ENCODE assay signal across 6 cellular contexts in genomic region chr1:145471365-145471764, GRCh38. TPM values are rescaled to one million over a fixed set of nuclear protein-coding genes. Genes with fewer than 3 reads are reported as not detected.
DNase-seq lines count a peak whose midpoint lies in the region; ATAC-seq and TF ChIP-seq lines count a peak whose summit lies in the region.
"Not testable (repeated sequence)": the region's sequence is repeated elsewhere in the genome, so short reads cannot be mapped to it uniquely, and the experiment has no call there.

No MANE protein-coding gene starts in this region.

- H3K79me2 ChIP-seq in HCT116 (ENCODE audit: insufficient read depth, low read length); PC-9 (ENCODE audit: low read depth); mammary epithelial cell (ENCODE audit: insufficient read depth, low read length): not testable (repeated sequence)

- not testable (repeated sequence) for H3K36me3 Mint-ChIP-seq in effector memory CD8-positive, alpha-beta T cell (ENCODE audit: insufficient read depth)

- not testable (repeated sequence) for TF ChIP-seq POLR2A in HCT116 (IDR thresholded peaks at IDR 0.05; ENCODE audit: borderline replicate concordance, extremely low read depth, insufficient read depth, insufficient read length)

- not testable (repeated sequence) for TF ChIP-seq CTCF in HCT116 (IDR thresholded peaks at IDR 0.05 in 2 of 3, conservative IDR thresholded peaks at IDR 0.05 in 1 of 3; ENCODE audit: borderline replicate concordance in 1 of 3, insufficient read depth in 1 of 3, low read depth in 2 of 3, low read length in 2 of 3); PC-9 (conservative IDR thresholded peaks at IDR 0.05); mammary epithelial cell (conservative IDR thresholded peaks at IDR 0.05 in 1 of 2, IDR thresholded peaks at IDR 0.05 in 1 of 2; ENCODE audit: extremely low read depth in 1 of 2, insufficient read depth in 1 of 2, low read depth in 1 of 2, low read length in 2 of 2)

- POLR2A ChIA-PET in HCT116 (lab: Charles Lee); PC-9 (lab: Charles Lee; ENCODE audit: unreplicated experiment): not testable (repeated sequence)

- CTCF ChIA-PET in HCT116 (lab: Charles Lee); PC-9 (lab: Charles Lee); mammary epithelial cell (lab: Charles Lee; ENCODE audit: low non-redundant PET): not testable (repeated sequence)

- peaks cover 10 to 13% of the 10 kb centered on the region in 2 donors for H3K27me3 Mint-ChIP-seq in effector memory CD8-positive, alpha-beta T cell
- H3K27me3 Mint-ChIP-seq in stimulated activated naive CD8-positive, alpha-beta T cell treated with anti-CD3 and anti-CD28 coated beads, Interleukin-15, amount 100 ng/mL, for 72 hours = peaks cover 25% of the 10 kb centered on the region

- not testable (repeated sequence) for DNase-seq in HCT116 (ENCODE audit: low read depth, low spot score); effector memory CD8-positive, alpha-beta T cell; stimulated activated naive CD8-positive, alpha-beta T cell treated with anti-CD3 and anti-CD28 coated beads, Interleukin-15, amount 100 ng/mL, for 72 hours
- peak; percentile 13 to 66 for DNase-seq in PC-9
- peak; percentile 32 for DNase-seq in mammary epithelial cell

- intact Hi-C loops in HCT116 (cut with micrococcal nuclease); PC-9 (cut with micrococcal nuclease; ENCODE audit: unreplicated experiment); mammary epithelial cell (cut with micrococcal nuclease): not testable (repeated sequence)

- not testable (repeated sequence) for H3K9me2 ChIP-seq in HCT116 (ENCODE audit: insufficient read depth); PC-9 (ENCODE audit: insufficient read depth)

- not testable (repeated sequence) for H3K4me3 ChIP-seq in HCT116 (replicated peaks in 1 of 2; ENCODE audit: low read depth in 1 of 2, low read length in 2 of 2); PC-9; mammary epithelial cell (replicated peaks in 1 of 3; ENCODE audit: insufficient read depth in 1 of 3, low read depth in 2 of 3, low read length in 3 of 3)

- H3K9ac ChIP-seq in HCT116 (ENCODE audit: low read length); mammary epithelial cell (ENCODE audit: insufficient read depth, low read length): not testable (repeated sequence)

- H3K27ac ChIP-seq in HCT116 (ENCODE audit: low read depth, low read length); PC-9; mammary epithelial cell (ENCODE audit: insufficient read depth, low read depth, low read length): not testable (repeated sequence)

- H4K20me1 ChIP-seq in HCT116 (ENCODE audit: insufficient read depth); PC-9 (ENCODE audit: insufficient read depth); mammary epithelial cell (ENCODE audit: insufficient read depth, low read length): not testable (repeated sequence)

- RAD21 ChIA-PET in HCT116 (lab: Charles Lee; ENCODE audit: low non-redundant PET in 1 of 2, low total read pairs in 2 of 2, uncharacterized antibody in 2 of 2, unreplicated experiment in 2 of 2) = not testable (repeated sequence)

- not testable (repeated sequence) for H3K9me3 ChIP-seq in HCT116 (ENCODE audit: control insufficient read depth in 1 of 2, insufficient read depth in 1 of 2, low read depth in 1 of 2, low read length in 2 of 2); PC-9 (ENCODE audit: insufficient read depth, low read depth); mammary epithelial cell (replicated peaks; ENCODE audit: insufficient read depth, low read length)

- BruUV-seq in HCT116 (replicated peaks; lab: Mats Ljungman, UMichigan); PC-9 (replicated peaks; lab: Mats Ljungman, UMichigan); mammary epithelial cell (replicated peaks; lab: Mats Ljungman, UMichigan): not testable (repeated sequence)

- dilution Hi-C loops in mammary epithelial cell (cut with HindIII; ENCODE audit: low sequenced_read_pairs) = not testable (repeated sequence)

- not testable (repeated sequence) for H3K36me3 ChIP-seq in HCT116 (ENCODE audit: control insufficient read depth in 1 of 2, insufficient read depth in 2 of 2, low read length in 2 of 2); PC-9 (ENCODE audit: low read depth); mammary epithelial cell (ENCODE audit: insufficient read depth, low read length)

- H2AFZ ChIP-seq in HCT116 (ENCODE audit: low read depth, low read length, poor library complexity, severe bottlenecking); PC-9; mammary epithelial cell (ENCODE audit: low read depth, low read length): not testable (repeated sequence)

- H3K9me3 Mint-ChIP-seq in effector memory CD8-positive, alpha-beta T cell; stimulated activated naive CD8-positive, alpha-beta T cell treated with anti-CD3 and anti-CD28 coated beads, Interleukin-15, amount 100 ng/mL, for 72 hours: not testable (repeated sequence)

- not testable (repeated sequence) for H3K27ac Mint-ChIP-seq in effector memory CD8-positive, alpha-beta T cell; stimulated activated naive CD8-positive, alpha-beta T cell treated with anti-CD3 and anti-CD28 coated beads, Interleukin-15, amount 100 ng/mL, for 72 hours

- not testable (repeated sequence) for H3F3A ChIP-seq in PC-9 (ENCODE audit: insufficient read depth, low read depth)

- H3K4me1 Mint-ChIP-seq in effector memory CD8-positive, alpha-beta T cell (ENCODE audit: low read depth in 2 of 2); stimulated activated naive CD8-positive, alpha-beta T cell treated with anti-CD3 and anti-CD28 coated beads, Interleukin-15, amount 100 ng/mL, for 72 hours: not testable (repeated sequence)

- TF ChIP-seq RAD21 in HCT116 (IDR thresholded peaks at IDR 0.05; ENCODE audit: low read depth) = not testable (repeated sequence)

- peak; percentile 36; the same call in 1 of the 2 replicates for ATAC-seq in HCT116
- peak; percentile 17 for ATAC-seq in effector memory CD8-positive, alpha-beta T cell (replicated peaks)
- ATAC-seq in esophagus mucosa = peak; percentile 67
- ATAC-seq in stimulated activated naive CD8-positive, alpha-beta T cell treated with anti-CD3 and anti-CD28 coated beads, Interleukin-15, amount 100 ng/mL, for 72 hours = peak; percentile 58

- not testable (repeated sequence) for H3K4me2 ChIP-seq in HCT116 (ENCODE audit: low read length); mammary epithelial cell (ENCODE audit: insufficient read depth, low read depth, low read length)
- peak overlapping the region; percentile 44; the same call in 1 of the 2 replicates for H3K4me2 ChIP-seq in PC-9

- in situ Hi-C loops in mammary epithelial cell (cut with MboI; ENCODE audit: low sequenced_read_pairs in 2 of 2) = not testable (repeated sequence)

- WGBS in mammary epithelial cell (ENCODE audit: low coverage, missing lambda C conversion rate) = 13% methylated on average over 6 of the region's 6 CpGs

- H3K4me1 ChIP-seq in HCT116 (ENCODE audit: control insufficient read depth in 1 of 2, insufficient read depth in 2 of 2, low read length in 2 of 2); PC-9 (replicated peaks; ENCODE audit: insufficient read depth); mammary epithelial cell (ENCODE audit: insufficient read depth, low read length): not testable (repeated sequence)

- H3K4me3 Mint-ChIP-seq in effector memory CD8-positive, alpha-beta T cell; stimulated activated naive CD8-positive, alpha-beta T cell treated with anti-CD3 and anti-CD28 coated beads, Interleukin-15, amount 100 ng/mL, for 72 hours: not testable (repeated sequence)

- H3K27me3 ChIP-seq in HCT116 (ENCODE audit: insufficient read depth, low read length); PC-9 (ENCODE audit: insufficient read depth, low read depth); mammary epithelial cell (ENCODE audit: insufficient read depth, low read length): not testable (repeated sequence)

RNA-seq across cellular contexts. Expression of gene NBPF20, which starts 46.0 kb away (rescaled TPM):
- total RNA-seq in HCT116 (2021; ENCODE audit: unreplicated experiment) = 3.8 TPM
- polyA plus RNA-seq in HCT116 (2012) = 2.0 TPM in 2 replicates
- total RNA-seq in PC-9 (2021) = 3.3 and 3.8 TPM in 2 replicates
- total RNA-seq in mammary epithelial cell = 10 to 100 TPM in 1 of 2 donors, 1 to 10 TPM in 1; 2.7 to 10.7 TPM
- polyA plus RNA-seq in mammary epithelial cell = 3.9 TPM
- 7.4 TPM for polyA minus RNA-seq in mammary epithelial cell
- total RNA-seq in esophagus mucosa = 2.1 TPM

Comparison
In these comparisons a context has a peak if more than half of its experiments do, and no peak if none do; other contexts are left out.
1. ATAC-seq: peak in every context shown above with its lines; median percentile 67 in esophagus mucosa; 58 in stimulated activated naive CD8-positive, alpha-beta T cell treated with anti-CD3 and anti-CD28 coated beads, Interleukin-15, amount 100 ng/mL, for 72 hours; 36 in HCT116; 17 in effector memory CD8-positive, alpha-beta T cell.